ENCODE assay signal across 17 cellular contexts in the genomic region with DNA sequence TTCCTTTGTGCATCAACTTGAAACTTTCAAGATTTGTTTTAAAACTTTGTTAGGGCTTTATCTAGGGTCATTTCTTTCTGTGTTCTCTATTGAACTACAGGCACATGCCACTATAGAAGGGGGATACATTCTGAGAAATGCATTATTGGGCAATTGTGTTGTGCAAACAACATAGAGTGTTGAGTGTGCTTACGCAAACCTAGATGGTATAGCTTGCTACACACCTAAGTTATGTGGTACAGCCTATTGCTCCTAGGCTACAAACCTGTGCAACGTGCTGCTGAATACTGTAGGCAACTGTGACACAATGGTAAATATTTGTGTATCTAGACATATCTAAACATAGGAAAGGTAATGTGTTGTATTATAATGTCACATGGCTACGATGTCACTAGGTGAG.
"Had no signal": no experiment of that assay in that cellular context is flagged by ENCODE, and none has a peak within 500 bp of the region (broad histone marks: within the 10 kb centered on the region; RNA-seq: fewer than 3 reads in every experiment).

No MANE protein-coding gene starts in this region.

- DNase-seq: activated CD4-positive, alpha-beta T cell treated with anti-CD3 and anti-CD28 coated beads, Interleukin-2, amount 50 U/mL, for 4 hours; activated gamma-delta T cell; cerebellar nuclear complex; effector CD8-positive, alpha-beta T cell; immature natural killer cell; stimulated activated CD4-positive, alpha-beta T cell treated with anti-CD3 and anti-CD28 coated beads, Interleukin-4, amount 100 ng/mL, for 1 hour; upper lobe of left lung; WERI-Rb-1 had no signal

- H3K9me3 ChIP-seq: breast epithelium, stomach, thoracic aorta, upper lobe of left lung had no signal

- FAIRE-seq: astrocyte had no signal

- H3K9ac ChIP-seq: parathyroid adenoma had no signal

- H3K27ac ChIP-seq: esophagus muscularis mucosa, parathyroid adenoma, thoracic aorta, WERI-Rb-1 had no signal

- H3K4me3 ChIP-seq: breast epithelium, esophagus muscularis mucosa, smooth muscle cell, stomach, thoracic aorta, upper lobe of left lung had no signal

- H3K36me3 ChIP-seq: breast epithelium, esophagus muscularis mucosa, stomach, thoracic aorta, upper lobe of left lung, WERI-Rb-1 had no signal

- ATAC-seq: naive thymus-derived CD8-positive, alpha-beta T cell; stimulated activated effector memory CD8-positive, alpha-beta T cell treated with anti-CD3 and anti-CD28 coated beads, Interleukin-12 subunit alpha, Interleukin-12 subunit beta, amount 100 ng/mL, for 72 hours had no signal

- H3K27me3 ChIP-seq: breast epithelium, stomach, upper lobe of left lung had no signal

- H3K4me1 ChIP-seq: breast epithelium, parathyroid adenoma had no signal
